Comparison of ENCODE assay signal across 8 cellular contexts in genomic region chr9:96417051-96417586, GRCh38. TPM values are rescaled to one million over a fixed set of nuclear protein-coding genes. Genes with fewer than 3 reads are reported as not detected.
DNase-seq lines count a peak whose midpoint lies in the region; ATAC-seq and TF ChIP-seq lines count a peak whose summit lies in the region.

No MANE protein-coding gene starts in this region.

- POLR2A ChIA-PET in OCI-LY7 (lab: Charles Lee): interaction anchor here (0.9 kb wide), 1 partner anchor 32 kb away, joined by 4 read pairs; no protein-coding TSS in a partner anchor

- TF ChIP-seq POLR2A in erythroblast (IDR thresholded peaks at IDR 0.05; ENCODE audit: low read length): peak; percentile 63

- peak overlapping the region; percentile 84 for H3K4me3 ChIP-seq in HUES48 (ENCODE audit: low read depth, low read length)
- peak overlapping the region; percentile 99 for H3K4me3 ChIP-seq in OCI-LY7 (ENCODE audit: low read depth, low read length, poor library complexity, severe bottlenecking)
- peak overlapping the region; percentile 77 for H3K4me3 ChIP-seq in mucosa of stomach (ENCODE audit: low read length)

- H3K9me3 ChIP-seq in HUES48 (ENCODE audit: control insufficient read depth, insufficient read depth, low read length): no peaks in the 10 kb centered on the region
- no peaks in the 10 kb centered on the region for H3K9me3 ChIP-seq in OCI-LY7 (ENCODE audit: low read length)
- H3K9me3 ChIP-seq in mucosa of stomach (ENCODE audit: control insufficient read depth, low read length): no peaks in the 10 kb centered on the region

- intact Hi-C loops in OCI-LY7 (cut with micrococcal nuclease; ENCODE audit: unreplicated experiment): loop anchor here (5.0 to 10.0 kb wide), 2 partner anchors 910 to 1218 kb away; partner anchors contain the start of genes NCBP1 and TSTD2

- H3K36me3 ChIP-seq in HUES48 (ENCODE audit: control insufficient read depth, insufficient read depth, low read length) (no peaks in the 10 kb centered on the region), OCI-LY7 (ENCODE audit: insufficient read depth, low read length) (peaks cover 43% of the 10 kb centered on the region), mucosa of stomach (ENCODE audit: control insufficient read depth, insufficient read depth, low read length) (no peaks in the 10 kb centered on the region)

- peak overlapping the region; percentile 90 for H3K4me2 ChIP-seq in OCI-LY7 (ENCODE audit: low read length)

- H3K9me2 ChIP-seq in OCI-LY7 (ENCODE audit: insufficient read depth, low read length): no peaks in the 10 kb centered on the region

- TF ChIP-seq CTCF in OCI-LY7 (conservative IDR thresholded peaks at IDR 0.05; ENCODE audit: low read length): no peak

- no peak overlapping the region for H2AFZ ChIP-seq in OCI-LY7 (ENCODE audit: low read length)

- peak; percentile 25 for ATAC-seq in GM19023 (IDR thresholded peaks at IDR 0.05; ENCODE audit: unreplicated experiment)

- H3K4me1 ChIP-seq in HUES48 (ENCODE audit: control insufficient read depth, insufficient read depth, low read length) (peaks cover 32% of the 10 kb centered on the region), OCI-LY7 (ENCODE audit: insufficient read depth, low read length, poor library complexity, severe bottlenecking) (peaks cover 59% of the 10 kb centered on the region), mucosa of stomach (ENCODE audit: control insufficient read depth, insufficient read depth, low read length) (peaks cover 29% of the 10 kb centered on the region)

- DNase-seq in AG08395 (ENCODE audit: low spot score): peak; percentile 92
- peak; percentile 93 for DNase-seq in OCI-LY7 (ENCODE audit: low spot score)
- DNase-seq in activated T-cell treated with anti-CD3 and anti-CD28 coated beads, Interleukin-2, amount 50 U/mL, for 1 hour: peak; percentile 93
- DNase-seq in erythroblast (lab: John Stamatoyannopoulos, UW): peak; percentile 93 to 95
- peak; percentile 87 to 88 for DNase-seq in stimulated activated CD8-positive, alpha-beta memory T cell treated with anti-CD3 and anti-CD28 coated beads, Interleukin-4, amount 100 ng/mL, for 4 hours (ENCODE audit: low read depth in 2 of 2, low spot score in 1 of 2)

- peaks cover 67% of the 10 kb centered on the region for H3K79me2 ChIP-seq in OCI-LY7 (ENCODE audit: insufficient read depth, low read depth, low read length)

- H3K27me3 ChIP-seq in HUES48 (ENCODE audit: control insufficient read depth, insufficient read depth, low read length) (no peaks in the 10 kb centered on the region), mucosa of stomach (ENCODE audit: control insufficient read depth, insufficient read depth, low read length) (no peaks in the 10 kb centered on the region)

- H3K9ac ChIP-seq in HUES48 (ENCODE audit: low read depth, low read length) (peak overlapping the region; percentile 56), mucosa of stomach (ENCODE audit: low read length) (peak overlapping the region; percentile 83)

- peak overlapping the region; percentile 96 for H3K27ac ChIP-seq in HUES48 (ENCODE audit: low read depth, low read length)
- peak overlapping the region; percentile 85 for H3K27ac ChIP-seq in OCI-LY7 (ENCODE audit: low read depth, low read length, poor library complexity, severe bottlenecking)

- peaks cover 14% of the 10 kb centered on the region for H4K20me1 ChIP-seq in OCI-LY7 (ENCODE audit: insufficient read depth, low read length)

- BruUV-seq in OCI-LY7 (replicated peaks; lab: Mats Ljungman, UMichigan): no TSS peak

- CTCF ChIA-PET in OCI-LY7 (lab: Charles Lee; ENCODE audit: unreplicated experiment): no interaction called here

RNA-seq across cellular contexts. Expression of gene ZNF367, which starts 1.1 kb away (rescaled TPM):
- total RNA-seq in OCI-LY7 (2014; rRNA removed; shearing (Covaris generic)): 33.3 and 35.1 TPM in 2 replicates
- 24.6 and 31.6 TPM in 2 replicates for total RNA-seq in OCI-LY7 (2022)

RNA-seq across cellular contexts. Expression of gene HABP4, which starts 32.9 kb away (rescaled TPM):
- total RNA-seq in OCI-LY7 (2014; rRNA removed; shearing (Covaris generic)): 6.0 and 7.1 TPM in 2 replicates
- total RNA-seq in OCI-LY7 (2022): 11.0 and 11.5 TPM in 2 replicates

RNA-seq across cellular contexts. Expression of gene SLC35D2, which starts 33.6 kb away (rescaled TPM):
- 0.44 and 1.4 TPM in 2 replicates for total RNA-seq in OCI-LY7 (2014; rRNA removed; shearing (Covaris generic))
- total RNA-seq in OCI-LY7 (2022): 1.3 and 1.4 TPM in 2 replicates

Comparison
In these comparisons a context has a peak if more than half of its experiments do, and no peak if none do; other contexts are left out.
1. Peak in every context shown above with its lines: DNase-seq, ATAC-seq, H3K4me3 ChIP-seq and H3K27ac ChIP-seq.